34 cellular contexts compared by ENCODE assay signal in the genomic region with DNA sequence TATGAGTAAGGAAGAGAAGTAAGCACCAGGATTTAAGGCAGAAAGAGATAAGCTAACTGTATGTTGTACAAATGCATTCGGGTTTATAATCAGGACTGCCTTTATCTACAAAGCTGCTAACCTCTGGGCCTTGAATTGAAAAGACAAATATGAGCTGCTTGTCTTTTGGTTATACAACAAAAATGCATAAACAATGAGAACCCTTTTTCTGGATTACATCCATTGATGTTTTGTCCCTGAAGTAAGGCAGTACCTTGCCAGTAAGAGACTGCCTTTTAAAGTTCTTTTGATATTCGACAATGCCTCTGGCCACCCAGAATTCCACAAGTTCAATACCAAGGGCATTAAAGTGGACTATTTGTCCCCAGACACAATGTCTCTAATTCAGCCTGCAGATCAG.
"Had no signal": no experiment of that assay in that cellular context is flagged by ENCODE, and none has a peak within 500 bp of the region (broad histone marks: within the 10 kb centered on the region; RNA-seq: fewer than 3 reads in every experiment).

No MANE protein-coding gene starts in this region.

- FAIRE-seq: astrocyte, bronchial epithelial cell had no signal

- H3K27me3 ChIP-seq: adrenal gland, ascending aorta, body of pancreas, brain microvascular endothelial cell, breast epithelium, cardiac muscle cell had no signal

- ATAC-seq: activated naive CD4-positive, alpha-beta T cell treated with anti-CD3 and anti-CD28 coated beads, Interleukin-2, amount 50 U/mL, for 72 hours; activated naive CD8-positive, alpha-beta T cell treated with anti-CD3 and anti-CD28 coated beads, Interleukin-2, amount 50 U/mL, for 24 hours; activated T-cell treated with anti-CD3 and anti-CD28 coated beads, Interleukin-2, amount 50 U/mL, for 4 hours; activated T-cell treated with anti-CD3 and anti-CD28 coated beads, Interleukin-2, amount 50 U/mL, for 72 hours; activated T-helper 17 cell treated with anti-CD3 and anti-CD28 coated beads, Interleukin-2, amount 50 U/mL, for 72 hours; body of pancreas had no signal

- DNase-seq: activated effector memory CD4-positive, alpha-beta T cell treated with anti-CD3 and anti-CD28 coated beads, Interleukin-2, amount 50 U/mL, for 16 hours; activated effector memory CD4-positive, alpha-beta T cell treated with Interleukin-2 at 50 U/mL for 16 hours; activated gamma-delta T cell; activated gamma-delta T cell treated with Interleukin-2 at 50 U/mL for 16 hours; activated naive CD4-positive, alpha-beta T cell; activated naive CD4-positive, alpha-beta T cell treated with anti-CD3 and anti-CD28 coated beads for 36 hours; activated naive CD4-positive, alpha-beta T cell treated with anti-CD3 and anti-CD28 coated beads, Interleukin-2, amount 10 ng/mL, durations not matched to agents 7 days and 5 days; activated naive CD4-positive, alpha-beta T cell treated with anti-CD3 and anti-CD28 coated beads, Interleukin-2, amount 50 U/mL, for 16 hours; activated naive CD4-positive, alpha-beta T cell treated with Interleukin-2 at 50 U/mL for 16 hours; activated naive CD8-positive, alpha-beta T cell treated with anti-CD3 and anti-CD28 coated beads for 36 hours; activated naive CD8-positive, alpha-beta T cell treated with anti-CD3 and anti-CD28 coated beads, Interleukin-2, amount 10 ng/mL, durations not matched to agents 7 days and 5 days; activated naive CD8-positive, alpha-beta T cell treated with anti-CD3 and anti-CD28 coated beads, Interleukin-2, amount 50 U/mL, for 24 hours; activated T-cell treated with anti-CD3 and anti-CD28 coated beads, Interleukin-2, amount 50 U/mL, for 1 hour; activated T-cell treated with anti-CD3 and anti-CD28 coated beads, Interleukin-2, amount 50 U/mL, for 24 hours; activated T-cell treated with anti-CD3 and anti-CD28 coated beads, Interleukin-2, amount 50 U/mL, for 4 hours; activated T-cell treated with anti-CD3 and anti-CD28 coated beads, Interleukin-2, amount 50 U/mL, for 48 hours; activated T-cell treated with anti-CD3 and anti-CD28 coated beads, Interleukin-2, amount 50 U/mL, for 72 hours; adrenal gland; amniotic stem cell; amygdala; anterior cingulate cortex; aorta; body of pancreas; brain microvascular endothelial cell; caudate nucleus; central memory CD4-positive, alpha-beta T cell; cerebellar nuclear complex had no signal

- H3K9me3 ChIP-seq: body of pancreas had no signal

- H3K4me1 ChIP-seq: ascending aorta, body of pancreas, breast epithelium had no signal

- H3K27ac ChIP-seq: adrenal gland, ascending aorta, body of pancreas, brain microvascular endothelial cell, breast epithelium, cardiac muscle cell had no signal

- H3K4me3 ChIP-seq: adrenal gland, ascending aorta, body of pancreas, breast epithelium, cardiac muscle cell had no signal

- H3K36me3 ChIP-seq: adrenal gland, ascending aorta, brain microvascular endothelial cell, breast epithelium, cardiac muscle cell had no signal
